ENCODE assay signal across 2 cellular contexts in genomic region chr15:36793205-36793604, GRCh38.
TF ChIP-seq lines count a peak whose summit lies in the region.

No MANE protein-coding gene starts in this region.

TF ChIP-seq in endothelial cell of umbilical vein, 7 proteins besides CTCF, POLR2A, EP300 and RAD21:
- TF ChIP-seq MYC (IDR thresholded peaks at IDR 0.05; ENCODE audit: low read depth, low read length) (no peak), EZH2 (IDR thresholded peaks at IDR 0.05; ENCODE audit: borderline replicate concordance, low read depth, low read length, severe bottlenecking) (no peak), POLR2AphosphoS5 (IDR thresholded peaks at IDR 0.05; ENCODE audit: insufficient read depth, low read depth, low read length) (no peak), GATA2 (IDR thresholded peaks at IDR 0.05; ENCODE audit: insufficient read depth, insufficient read length, low read depth, low read length) (no peak)
TF ChIP-seq in endothelial cell of umbilical vein: peak in this region for 0.

TF ChIP-seq in HepG2, 621 proteins besides CTCF, POLR2A, EP300 and RAD21:
- TF ChIP-seq ZNF225 (CRISPR knock-in tag; IDR thresholded peaks at IDR 0.05) (no peak), MNT (IDR thresholded peaks at IDR 0.05) (no peak), KDM3A (CRISPR knock-in tag; IDR thresholded peaks at IDR 0.05; ENCODE audit: low read depth) (no peak), ZNF468 (CRISPR knock-in tag; IDR thresholded peaks at IDR 0.05) (no peak), ZSCAN30 (CRISPR knock-in tag; IDR thresholded peaks at IDR 0.05) (no peak), ZNF816 (CRISPR knock-in tag; IDR thresholded peaks at IDR 0.05; ENCODE audit: borderline replicate concordance) (no peak), FOXK2 (IDR thresholded peaks at IDR 0.05) (no peak)
TF ChIP-seq in HepG2: peak in this region for 0.
